17 cellular contexts compared by ENCODE assay signal in genomic region chr1:18149113-18149641, GRCh38. TPM values are rescaled to one million over a fixed set of nuclear protein-coding genes. Genes with fewer than 3 reads are reported as not detected.
DNase-seq lines count a peak whose midpoint lies in the region; ATAC-seq, FAIRE-seq and TF ChIP-seq lines count a peak whose summit lies in the region.
"Had no signal": no experiment of that assay in that cellular context is flagged by ENCODE, and none has a peak within 500 bp of the region (broad histone marks: within the 10 kb centered on the region; RNA-seq: fewer than 3 reads in every experiment).

No MANE protein-coding gene starts in this region.

- no peak for TF ChIP-seq CTCF in omental fat pad (IDR thresholded peaks at IDR 0.05)

- in situ Hi-C loops in ACHN (cut with HindIII; ENCODE audit: low pct_ligation_motif_present, low pct_unique_long_range_greater_than_20kb, low sequenced_read_pairs), result no loop called here

- FAIRE-seq in islet of Langerhans (lab: Jason Lieb, UNC) (peak; percentile 92), H54 (lab: Jason Lieb, UNC) (no peak)

- no peaks in the 10 kb centered on the region for H3K4me1 ChIP-seq in SJCRH30
- H3K4me1 ChIP-seq: BLaER1 treated with 17β-estradiol and CSF1 and Interleukin-3, amounts not matched to agents 10 nM and 100 nM; uterus had no signal

- TF ChIP-seq POLR2A in H54 (IDR thresholded peaks at IDR 0.05; ENCODE audit: low read depth, low read length), result no peak

- no peaks in the 10 kb centered on the region for H3K9me3 ChIP-seq in SJCRH30 (replicated peaks)
- H3K9me3 ChIP-seq: BLaER1 treated with 17β-estradiol and CSF1 and Interleukin-3, amounts not matched to agents 10 nM and 100 nM; uterus had no signal

- H3K36me3 ChIP-seq in H7 (replicated peaks; ENCODE audit: control insufficient read depth, insufficient read depth, low read length) (no peaks in the 10 kb centered on the region), SJCRH30 (no peaks in the 10 kb centered on the region)
- H3K36me3 ChIP-seq: BLaER1 treated with 17β-estradiol and CSF1 and Interleukin-3, amounts not matched to agents 10 nM and 100 nM; cardiac muscle cell; uterus had no signal

- no peaks in the 10 kb centered on the region for H3K27me3 ChIP-seq in H7 (ENCODE audit: control insufficient read depth, insufficient read depth, low read length)
- peaks cover 12% of the 10 kb centered on the region for H3K27me3 ChIP-seq in SJCRH30
- H3K27me3 ChIP-seq: BLaER1 treated with 17β-estradiol and CSF1 and Interleukin-3, amounts not matched to agents 10 nM and 100 nM; cardiac muscle cell; uterus had no signal

- no peak overlapping the region for H3K4me3 ChIP-seq in H7 (ENCODE audit: insufficient read depth, low read depth, low read length)
- H3K4me3 ChIP-seq in SJCRH30, result no peak overlapping the region
- H3K4me3 ChIP-seq: BLaER1 treated with 17β-estradiol and CSF1 and Interleukin-3, amounts not matched to agents 10 nM and 100 nM; cardiac muscle cell; uterus had no signal

- ATAC-seq in GM21381 (IDR thresholded peaks at IDR 0.05; ENCODE audit: unreplicated experiment) (no peak), omental fat pad (ENCODE audit: low FRiP score) (no peak)

- DNase-seq in ACHN, result peak; percentile 68
- DNase-seq in H7, result peak; percentile 77
- peak; percentile 51 to 52 for DNase-seq in SHP77 (lab: John Stamatoyannopoulos, UW)
- DNase-seq in SJCRH30, result no peak
- DNase-seq in omental fat pad (ENCODE audit: low spot score), result no peak
- DNase-seq in H54 (ENCODE audit: insufficient read length, low spot score), result no peak
- DNase-seq: activated CD4-positive, alpha-beta T cell treated with anti-CD3 and anti-CD28 coated beads, Interleukin-2, amount 10 ng/mL, durations not matched to agents 7 days and 5 days; erythroblast; Karpas-422; stimulated activated CD8-positive, alpha-beta memory T cell treated with anti-CD3 and anti-CD28 coated beads, Interleukin-4, amount 100 ng/mL, for 48 hours; T-helper 1 cell; uterus had no signal

- H3K27ac ChIP-seq in SJCRH30, result no peak overlapping the region
- H3K27ac ChIP-seq: BLaER1 treated with 17β-estradiol and CSF1 and Interleukin-3, amounts not matched to agents 10 nM and 100 nM; cardiac muscle cell; uterus had no signal

RNA-seq across cellular contexts. Expression of gene IGSF21, which starts 41.6 kb away (rescaled TPM):
- total RNA-seq in H7 (2014; rRNA removed; shearing (Covaris generic)), result 32.0 and 38.7 TPM in 2 replicates
- not detected in 2 replicates for total RNA-seq in SJCRH30 (2014; rRNA removed; shearing (Covaris generic))
- 1 to 10 TPM in 2 of 4 donors, under 1 TPM in 1, not detected in 1; 0.56 to 7.8 (median 7.4) TPM for total RNA-seq in omental fat pad
- total RNA-seq: activated CD4-positive, alpha-beta T cell treated with anti-CD3 and anti-CD28 coated beads, Interleukin-2, amount 10 ng/mL, durations not matched to agents 7 days and 5 days; activated T-helper 2 cell treated with anti-CD3 and anti-CD28 coated beads, Interferon-gamma antibody, Interleukin-2, Interleukin-4, amounts not matched to agents 10 μg/mL and 5 μg/mL and 100 μg/mL, durations not matched to agents 14 hours and 24 hours and 36 hours had no signal

Comparison
In these comparisons a context has a peak if more than half of its experiments do, and no peak if none do; other contexts are left out.
1. DNase-seq: peak in ACHN (single experiment), H7 (single experiment) and SHP77 (2 of 2); none in SJCRH30 (0 of 2), omental fat pad (single experiment) and H54 (single experiment).